21 cellular contexts compared by ENCODE assay signal in genomic region chr2:241386519-241386918, GRCh38.
"Had no signal": no experiment of that assay in that cellular context is flagged by ENCODE, and none has a peak within 500 bp of the region (broad histone marks: within the 10 kb centered on the region; RNA-seq: fewer than 3 reads in every experiment).

No MANE protein-coding gene starts in this region.

- H3K4me2 ChIP-seq: hepatocyte had no signal

- H3K27me3 ChIP-seq: body of pancreas, hepatocyte, tibial nerve, uterus had no signal

- H3K36me3 ChIP-seq: uterus had no signal

- H3K27ac ChIP-seq: body of pancreas, coronary artery, hepatocyte, left ventricle myocardium inferior, tibial nerve, uterus had no signal

- DNase-seq: activated CD4-positive, alpha-beta T cell treated with anti-CD3 and anti-CD28 coated beads for 48 hours; activated CD8-positive, alpha-beta memory T cell treated with anti-CD3 and anti-CD28 coated beads, Interleukin-2, amount 50 U/mL, for 4 hours; activated CD8-positive, alpha-beta T cell treated with anti-CD3 and anti-CD28 coated beads, Interleukin-2, amount 10 ng/mL, durations not matched to agents 7 days and 5 days; activated gamma-delta T cell; activated T-cell treated with anti-CD3 and anti-CD28 coated beads, Interleukin-2, amount 50 U/mL, for 48 hours; amygdala; body of pancreas; caudate nucleus; effector CD4-positive, alpha-beta T cell; left ventricle myocardium inferior; stimulated activated CD4-positive, alpha-beta T cell treated with anti-CD3 and anti-CD28 coated beads, Interleukin-15, amount 100 ng/mL, for 24 hours; stimulated activated CD4-positive, alpha-beta T cell treated with anti-CD3 and anti-CD28 coated beads, Interleukin-4, amount 100 ng/mL, for 24 hours; stimulated activated naive CD4-positive, alpha-beta T cell; T-cell; T-helper 9 cell; uterus had no signal

- H3K27ac Mint-ChIP-seq: activated CD8-positive, alpha-beta T cell treated with anti-CD3 and anti-CD28 coated beads, Interleukin-2, amount 10 ng/mL, durations not matched to agents 7 days and 5 days; activated naive CD8-positive, alpha-beta T cell; T-cell had no signal

- H3K4me3 Mint-ChIP-seq: activated CD8-positive, alpha-beta T cell treated with anti-CD3 and anti-CD28 coated beads, Interleukin-2, amount 10 ng/mL, durations not matched to agents 7 days and 5 days; activated naive CD8-positive, alpha-beta T cell; T-cell had no signal

- H3K9me3 Mint-ChIP-seq: T-cell had no signal

- H3K4me3 ChIP-seq: body of pancreas, coronary artery, hepatocyte, left ventricle myocardium inferior, tibial nerve, uterus had no signal

- H2AFZ ChIP-seq: hepatocyte had no signal

- FAIRE-seq: keratinocyte had no signal

- H3K9me3 ChIP-seq: body of pancreas, left ventricle myocardium inferior, tibial nerve, uterus had no signal

- H3K27me3 Mint-ChIP-seq: activated naive CD8-positive, alpha-beta T cell; T-cell had no signal
